In genomic region chr14:100192672-100193416, GRCh38 we compare ENCODE assay signal across 8 cellular contexts. TPM values are rescaled to one million over a fixed set of nuclear protein-coding genes. Genes with fewer than 3 reads are reported as not detected.
DNase-seq lines count a peak whose midpoint lies in the region; ATAC-seq and TF ChIP-seq lines count a peak whose summit lies in the region.

No MANE protein-coding gene starts in this region.

- H3K27me3 Mint-ChIP-seq in CD8-positive, alpha-beta T cell (ENCODE audit: low read depth), result no peaks in the 10 kb centered on the region
- H3K27me3 Mint-ChIP-seq in activated CD8-positive, alpha-beta T cell treated with anti-CD3 and anti-CD28 coated beads for 36 hours, result no peaks in the 10 kb centered on the region

- peak overlapping the region; percentile 90 for H3K27ac Mint-ChIP-seq in CD8-positive, alpha-beta T cell
- peak overlapping the region; percentile 94 for H3K27ac Mint-ChIP-seq in activated CD8-positive, alpha-beta T cell treated with anti-CD3 and anti-CD28 coated beads for 36 hours

- peak overlapping the region; percentile 48 for H3K27ac ChIP-seq in CD8-positive, alpha-beta T cell (ENCODE audit: low read depth, low read length)
- H3K27ac ChIP-seq in lung (ENCODE audit: low read depth in 1 of 2, low read length in 1 of 2), result peak overlapping the region; percentile 88 to 98

- H3K27me3 ChIP-seq in CD8-positive, alpha-beta T cell (ENCODE audit: insufficient read depth, low read length), result no peaks in the 10 kb centered on the region
- H3K27me3 ChIP-seq in lung (ENCODE audit: control insufficient read depth, insufficient read depth), result no peaks in the 10 kb centered on the region

- peak; percentile 99 to 100 (median 99) for DNase-seq in CD8-positive, alpha-beta T cell
- peak; percentile 100 for DNase-seq in HK-2 (ENCODE audit: unreplicated experiment)
- DNase-seq in NCI-H82 treated with DMSO at 0.1 percent for 48 hours (lab: John Stamatoyannopoulos, UW; ENCODE audit: unreplicated experiment), result peak; percentile 89
- DNase-seq in activated CD8-positive, alpha-beta T cell treated with anti-CD3 and anti-CD28 coated beads for 36 hours, result peak; percentile 100
- DNase-seq in ecto neural progenitor cell (ENCODE audit: low spot score), result peak; percentile 100
- peak; percentile 100 for DNase-seq in lung (ENCODE audit: low spot score)
- peak; percentile 99 for DNase-seq in stimulated activated CD4-positive, alpha-beta T cell treated with anti-CD3 and anti-CD28 coated beads, TNF-alpha, amount 100 ng/mL, for 4 hours (ENCODE audit: low read depth in 3 of 3)

- no peaks in the 10 kb centered on the region for H3K9me3 Mint-ChIP-seq in CD8-positive, alpha-beta T cell
- H3K9me3 Mint-ChIP-seq in activated CD8-positive, alpha-beta T cell treated with anti-CD3 and anti-CD28 coated beads for 36 hours, result no peaks in the 10 kb centered on the region

- POLR2A ChIA-PET in CD8-positive, alpha-beta T cell (lab: Charles Lee), result interaction anchor here (0.6 to 2.1 kb wide), 13 partner anchors 20 to 212 kb away, joined by 3 to 9 read pairs (median 3); no protein-coding TSS in a partner anchor
- POLR2A ChIA-PET in activated CD8-positive, alpha-beta T cell treated with anti-CD3 and anti-CD28 coated beads for 36 hours (lab: Charles Lee), result interaction anchor here (0.6 to 2.4 kb wide), 9 partner anchors 9 to 199 kb away, joined by 3 to 6 read pairs (median 4); partner anchors contain the start of gene EVL

- ATAC-seq in CD8-positive, alpha-beta T cell, result peak; percentile 98
- ATAC-seq in GM19452 (IDR thresholded peaks at IDR 0.05; ENCODE audit: unreplicated experiment) (peak; percentile 99), lung (ENCODE audit: insufficient read depth, low FRiP score) (peak; percentile 100)
- peak; percentile 99 for ATAC-seq in activated CD8-positive, alpha-beta T cell treated with anti-CD3 and anti-CD28 coated beads for 36 hours

- TF ChIP-seq CTCF in CD8-positive, alpha-beta T cell (IDR thresholded peaks at IDR 0.05), result peak; percentile 81
- TF ChIP-seq CTCF in activated CD8-positive, alpha-beta T cell treated with anti-CD3 and anti-CD28 coated beads for 36 hours (IDR thresholded peaks at IDR 0.05), result peak; percentile 84
- TF ChIP-seq CTCF in lung (IDR thresholded peaks at IDR 0.05; ENCODE audit: control extremely low read depth, extremely low read depth), result peak; percentile 95

- H3K4me3 ChIP-seq in CD8-positive, alpha-beta T cell (ENCODE audit: low read depth, low read length), result peak overlapping the region; percentile 54
- H3K4me3 ChIP-seq in lung, result peak overlapping the region; percentile 0

- CTCF ChIA-PET in CD8-positive, alpha-beta T cell (lab: Charles Lee), result interaction anchor here (0.7 to 7.5 kb wide), 58 partner anchors 10 to 356 kb away, joined by 3 to 80 read pairs (median 4); partner anchors contain the start of gene EVL
- CTCF ChIA-PET in activated CD8-positive, alpha-beta T cell treated with anti-CD3 and anti-CD28 coated beads for 36 hours (lab: Charles Lee), result interaction anchor here (0.6 to 4.6 kb wide), 77 partner anchors 8 to 262 kb away, joined by 3 to 42 read pairs (median 5); partner anchors contain the start of genes DEGS2 and EVL

- 1 to 2% methylated on average over 52 to 62 of the region's 62 CpGs for WGBS in lung, 2 donors

- no peaks in the 10 kb centered on the region for H3K36me3 Mint-ChIP-seq in CD8-positive, alpha-beta T cell
- no peaks in the 10 kb centered on the region for H3K36me3 Mint-ChIP-seq in activated CD8-positive, alpha-beta T cell treated with anti-CD3 and anti-CD28 coated beads for 36 hours (ENCODE audit: low read depth)

- no peaks in the 10 kb centered on the region for H3K36me3 ChIP-seq in CD8-positive, alpha-beta T cell (ENCODE audit: insufficient read depth, low read length)
- H3K36me3 ChIP-seq in lung (ENCODE audit: control insufficient read depth in 2 of 2, insufficient read depth in 2 of 2, low read length in 2 of 2), result no peaks in the 10 kb centered on the region

- peaks cover 10% of the 10 kb centered on the region for H3K4me1 Mint-ChIP-seq in CD8-positive, alpha-beta T cell (ENCODE audit: low read depth)
- H3K4me1 Mint-ChIP-seq in activated CD8-positive, alpha-beta T cell treated with anti-CD3 and anti-CD28 coated beads for 36 hours (ENCODE audit: low read depth), result peaks cover 11% of the 10 kb centered on the region

- peak overlapping the region; percentile 63 for H3K4me3 Mint-ChIP-seq in CD8-positive, alpha-beta T cell
- H3K4me3 Mint-ChIP-seq in activated CD8-positive, alpha-beta T cell treated with anti-CD3 and anti-CD28 coated beads for 36 hours, result peak overlapping the region; percentile 69

- no peaks in the 10 kb centered on the region for H3K9me3 ChIP-seq in CD8-positive, alpha-beta T cell (ENCODE audit: low read length)
- no peaks in the 10 kb centered on the region for H3K9me3 ChIP-seq in lung (ENCODE audit: control insufficient read depth in 2 of 2, insufficient read depth in 1 of 2, low read length in 1 of 2)

- intact Hi-C loops in CD8-positive, alpha-beta T cell (cut with DNase I, micrococcal nuclease), result loop anchor here (1.0 to 2.0 kb wide), 12 partner anchors 21 to 211 kb away; partner anchors contain the start of gene WDR25 (in 2 of the 2)
- intact Hi-C loops in activated CD8-positive, alpha-beta T cell treated with anti-CD3 and anti-CD28 coated beads for 36 hours (cut with micrococcal nuclease), result loop anchor here (5.0 kb wide), 2 partner anchors 126 to 211 kb away; partner anchors contain the start of gene EVL

- peaks cover 12% of the 10 kb centered on the region for H3K4me1 ChIP-seq in CD8-positive, alpha-beta T cell (ENCODE audit: insufficient read depth, low read length)
- peaks cover 0 to 7% of the 10 kb centered on the region in 2 donors for H3K4me1 ChIP-seq in lung (ENCODE audit: control insufficient read depth in 2 of 2, insufficient read depth in 2 of 2, low read length in 2 of 2)

RNA-seq across cellular contexts. Expression of gene DEGS2, which starts 33.4 kb away (rescaled TPM):
- under 1 TPM; 0.22 to 0.60 TPM for total RNA-seq in CD8-positive, alpha-beta T cell
- total RNA-seq in activated CD8-positive, alpha-beta T cell treated with anti-CD3 and anti-CD28 coated beads for 36 hours, result 1 to 10 TPM; 2.6 to 3.1 TPM
- total RNA-seq in lung, result 1 to 10 TPM; 5.2 to 7.4 TPM
- 1 to 10 TPM; 3.6 to 6.2 TPM for polyA plus RNA-seq in lung

RNA-seq across cellular contexts. Expression of gene YY1, which starts 46.1 kb away (rescaled TPM):
- 10 to 100 TPM; 70.0 to 80.7 TPM for total RNA-seq in CD8-positive, alpha-beta T cell
- 100 to 1,000 TPM; 105 TPM for total RNA-seq in activated CD8-positive, alpha-beta T cell treated with anti-CD3 and anti-CD28 coated beads for 36 hours
- 10 to 100 TPM; 42.1 to 62.9 TPM for total RNA-seq in lung
- 10 to 100 TPM; 22.9 to 27.0 TPM for polyA plus RNA-seq in lung

Comparison
In these comparisons a context has a peak if more than half of its experiments do, and no peak if none do; other contexts are left out.
1. Peak in every context shown above with its lines: DNase-seq, ATAC-seq, H3K4me3 ChIP-seq and H3K27ac ChIP-seq.